ENCODE assay signal across 21 cellular contexts in genomic region chr15:55485273-55485672, GRCh38. TPM values are rescaled to one million over a fixed set of nuclear protein-coding genes. Genes with fewer than 3 reads are reported as not detected.
DNase-seq lines count a peak whose midpoint lies in the region; ATAC-seq, FAIRE-seq and TF ChIP-seq lines count a peak whose summit lies in the region.
"Had no signal": no experiment of that assay in that cellular context is flagged by ENCODE, and none has a peak within 500 bp of the region (broad histone marks: within the 10 kb centered on the region; RNA-seq: fewer than 3 reads in every experiment).

No MANE protein-coding gene starts in this region.

- no peaks in the 10 kb centered on the region for H3K9me3 ChIP-seq in astrocyte (ENCODE audit: insufficient read depth, low read depth, low read length)

- TF ChIP-seq CTCF in astrocyte (IDR thresholded peaks at IDR 0.05; ENCODE audit: insufficient read depth, low read depth, low read length) = no peak

- H3K79me2 ChIP-seq in astrocyte (ENCODE audit: insufficient read depth, low read length) = no peaks in the 10 kb centered on the region

- no peak overlapping the region for H3K9ac ChIP-seq in astrocyte (ENCODE audit: low read length)

- no peaks in the 10 kb centered on the region for H3K27me3 ChIP-seq in astrocyte (ENCODE audit: insufficient read depth, low read length)

- FAIRE-seq in astrocyte (lab: Jason Lieb, UNC) = no peak
- FAIRE-seq: GM12891, GM18507, GM19239, H54 had no signal

- no peak overlapping the region for H3K4me3 ChIP-seq in astrocyte (ENCODE audit: insufficient read depth, low read depth, low read length)
- H3K4me3 ChIP-seq: HAP-1 had no signal

- H3K27me3 Mint-ChIP-seq in astrocyte (ENCODE audit: low read depth, unreplicated experiment) = no peaks in the 10 kb centered on the region

- peaks cover 21% of the 10 kb centered on the region for H3K36me3 Mint-ChIP-seq in astrocyte (ENCODE audit: low read depth, unreplicated experiment)
- H3K36me3 Mint-ChIP-seq: CD4-positive, alpha-beta memory T cell had no signal

- peaks cover 5% of the 10 kb centered on the region for H3K9me3 Mint-ChIP-seq in astrocyte (ENCODE audit: unreplicated experiment)

- no peak overlapping the region for H3K4me3 Mint-ChIP-seq in astrocyte (ENCODE audit: unreplicated experiment)
- H3K4me3 Mint-ChIP-seq: CD4-positive, alpha-beta memory T cell; HFFc6 had no signal

- in situ Hi-C loops in KBM-7 (cut with MboI; ENCODE audit: low pct_unique_long_range_greater_than_20kb, low sequenced_read_pairs) = no loop called here

- no peaks in the 10 kb centered on the region for H3K4me1 ChIP-seq in astrocyte (ENCODE audit: insufficient read depth, low read length)
- H3K4me1 ChIP-seq: HAP-1 had no signal

- DNase-seq in KBM-7 (peak; percentile 24), M059J (ENCODE audit: low read depth) (peak; percentile 73), astrocyte (ENCODE audit: low read depth) (peak; percentile 15), non-pigmented ciliary epithelial cell (ENCODE audit: low read depth) (peak; percentile 1), RKO (ENCODE audit: low spot score) (no peak)
- DNase-seq: C1 segment of cervical spinal cord; Calu3; CD4-positive, alpha-beta memory T cell; COR-L47; DMS53; DMS79 treated with DMSO at 0.1 percent for 48 hours; GF-D8; GOT3; HFFc6 had no signal

- H3K36me3 ChIP-seq in astrocyte (ENCODE audit: insufficient read depth, low read length) = no peaks in the 10 kb centered on the region
- H3K36me3 ChIP-seq: HAP-1 had no signal

- no peak overlapping the region for H3K4me2 ChIP-seq in astrocyte (ENCODE audit: low read length)

- no peak for ATAC-seq in HG03280 (IDR thresholded peaks at IDR 0.05; ENCODE audit: unreplicated experiment)
- no peak for ATAC-seq in GM18520 (IDR thresholded peaks at IDR 0.05; ENCODE audit: unreplicated experiment)

- no peak overlapping the region for H3K27ac Mint-ChIP-seq in astrocyte (ENCODE audit: unreplicated experiment)
- H3K27ac Mint-ChIP-seq: CD4-positive, alpha-beta memory T cell; HFFc6 had no signal

- no peak overlapping the region for H2AFZ ChIP-seq in astrocyte (ENCODE audit: low read depth, low read length)

- peaks cover 1% of the 10 kb centered on the region for H3K4me1 Mint-ChIP-seq in astrocyte (ENCODE audit: low read depth, unreplicated experiment)

- H3K27ac ChIP-seq in astrocyte (ENCODE audit: low read depth, low read length) = no peak overlapping the region

- no peaks in the 10 kb centered on the region for H4K20me1 ChIP-seq in astrocyte (ENCODE audit: insufficient read depth, low read length)

RNA-seq across cellular contexts. Expression of gene DNAAF4, which starts 22.8 kb away (rescaled TPM):
- total RNA-seq in M059J (2014; rRNA removed; shearing (Covaris generic)) = 4.2 and 5.0 TPM in 2 replicates
- 2.8 and 3.2 TPM in 2 replicates for total RNA-seq in astrocyte
